ENCODE assay signal across 16 cellular contexts in the genomic region with DNA sequence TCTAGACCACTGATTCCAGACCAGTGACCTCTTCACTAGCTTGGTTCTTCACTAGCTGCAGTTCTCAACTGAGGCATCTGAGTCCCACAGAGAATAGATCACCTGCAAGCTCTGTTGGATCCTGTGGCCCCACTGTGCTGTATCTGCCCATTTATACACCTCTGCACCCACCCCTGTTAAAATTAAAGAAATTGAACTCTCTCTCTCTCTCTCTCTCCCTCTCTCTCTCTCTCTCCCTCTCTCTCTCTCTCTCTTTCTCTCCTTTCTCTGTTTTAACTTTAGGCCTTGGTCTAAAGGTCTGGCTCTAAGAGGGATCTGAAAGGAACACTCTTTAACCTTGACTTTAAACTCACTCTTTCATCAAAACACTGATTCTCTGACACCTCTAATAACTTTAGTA.
DNase-seq lines count a peak whose midpoint lies in the region; ATAC-seq and TF ChIP-seq lines count a peak whose summit lies in the region.
"Had no signal": no experiment of that assay in that cellular context is flagged by ENCODE, and none has a peak within 500 bp of the region (broad histone marks: within the 10 kb centered on the region; RNA-seq: fewer than 3 reads in every experiment).

No MANE protein-coding gene starts in this region.

- CTCF ChIA-PET in HEK293 (lab: Yijun Ruan, JAX) (no interaction called here), IMR-90 (lab: Yijun Ruan, JAX) (interaction anchor here (0.6 kb wide), 2 partner anchors 9 to 95 kb away, joined by 3 read pairs; no protein-coding TSS in a partner anchor)

- no peak overlapping the region for H2AFZ ChIP-seq in IMR-90 (replicated peaks; ENCODE audit: low read length, poor library complexity)
- H2AFZ ChIP-seq in trophoblast cell (ENCODE audit: insufficient read depth, low read length, poor library complexity): no peak overlapping the region
- H2AFZ ChIP-seq in H9 (ENCODE audit: low read length): no peak overlapping the region

- H2BK20ac ChIP-seq in IMR-90 (ENCODE audit: low read depth, low read length) (peak overlapping the region; percentile 33; the same call in 1 of the 2 replicates), H9 (ENCODE audit: low read depth, low read length, poor library complexity, severe bottlenecking) (no peak overlapping the region)

- H4K20me1 ChIP-seq in IMR-90 (ENCODE audit: insufficient read depth, low read length): no peaks in the 10 kb centered on the region
- H4K20me1 ChIP-seq in H9 (ENCODE audit: control insufficient read depth, insufficient read depth, insufficient read length): no peaks in the 10 kb centered on the region

- no peak overlapping the region for H2AK9ac ChIP-seq in IMR-90 (replicated peaks; ENCODE audit: low read depth, low read length, poor library complexity)

- H3K4me1 ChIP-seq in HEK293 (ENCODE audit: control insufficient read depth, insufficient read depth, low read length) (peaks cover 6% of the 10 kb centered on the region; the same call in 1 of the 2 replicates), IMR-90 (ENCODE audit: control insufficient read depth, insufficient read depth, low read length) (peaks cover 10% of the 10 kb centered on the region), trophoblast cell (ENCODE audit: control insufficient read depth in 1 of 2, insufficient read depth in 2 of 2, low read length in 2 of 2) (peaks cover 5 to 11% of the 10 kb centered on the region in 2 experiments), H9 (ENCODE audit: insufficient read depth, low read length) (no peaks in the 10 kb centered on the region; the same call in 1 of the 2 replicates)

- no peak overlapping the region for H2BK15ac ChIP-seq in IMR-90 (ENCODE audit: low read depth, low read length)
- H2BK15ac ChIP-seq in H9 (ENCODE audit: low read depth, low read length): no peak overlapping the region

- no peak for TF ChIP-seq POLR2A in IMR-90 (IDR thresholded peaks at IDR 0.05; ENCODE audit: low read depth, low read length)

- no peak overlapping the region for H3K4me2 ChIP-seq in IMR-90 (ENCODE audit: low read depth, low read length)
- H3K4me2 ChIP-seq in trophoblast cell (ENCODE audit: low read length): no peak overlapping the region
- no peak overlapping the region for H3K4me2 ChIP-seq in H9 (ENCODE audit: insufficient read depth, insufficient read length, low read length)

- H3K9ac ChIP-seq in IMR-90 (ENCODE audit: low read depth, low read length): no peak overlapping the region
- H3K9ac ChIP-seq in trophoblast cell (ENCODE audit: low read length): no peak overlapping the region
- no peak overlapping the region for H3K9ac ChIP-seq in H9 (ENCODE audit: extremely low read depth, insufficient read length, low read length)

- H2AK5ac ChIP-seq in IMR-90 (ENCODE audit: low read depth, low read length): no peak overlapping the region
- no peak overlapping the region for H2AK5ac ChIP-seq in trophoblast cell (ENCODE audit: low read length)
- H2AK5ac ChIP-seq in H9 (ENCODE audit: insufficient read length, low read length): no peak overlapping the region

- H3K14ac ChIP-seq in IMR-90 (replicated peaks; ENCODE audit: low read depth, low read length): no peak overlapping the region
- H3K14ac ChIP-seq in trophoblast cell (ENCODE audit: low read length): no peak overlapping the region
- H3K14ac ChIP-seq in H9 (ENCODE audit: insufficient read depth, low read length): no peak overlapping the region

- no peaks in the 10 kb centered on the region for H3K36me3 Mint-ChIP-seq in activated T-helper 2 cell treated with anti-CD3 and anti-CD28 coated beads, Interferon-gamma antibody, Interleukin-2, Interleukin-4, amounts not matched to agents 10 μg/mL and 5 μg/mL and 100 μg/mL, durations not matched to agents 14 hours and 24 hours and 36 hours (ENCODE audit: low read depth)
- H3K36me3 Mint-ChIP-seq in H9 (ENCODE audit: insufficient read depth in 1 of 3, low read depth in 3 of 3): no peaks in the 10 kb centered on the region
- H3K36me3 Mint-ChIP-seq: CD4-positive, alpha-beta memory T cell had no signal

- H3K56ac ChIP-seq in IMR-90 (ENCODE audit: extremely low read depth, insufficient read depth, low read length) (no peak overlapping the region), H9 (ENCODE audit: insufficient read length, low read depth, low read length) (no peak overlapping the region)

- no peaks in the 10 kb centered on the region for H3K9me3 Mint-ChIP-seq in activated T-helper 2 cell treated with anti-CD3 and anti-CD28 coated beads, Interferon-gamma antibody, Interleukin-2, Interleukin-4, amounts not matched to agents 10 μg/mL and 5 μg/mL and 100 μg/mL, durations not matched to agents 14 hours and 24 hours and 36 hours
- no peaks in the 10 kb centered on the region for H3K9me3 Mint-ChIP-seq in H9
- H3K9me3 Mint-ChIP-seq: CD4-positive, alpha-beta memory T cell; HFFc6 had no signal

- H3K27ac ChIP-seq in HEK293 (ENCODE audit: extremely low read depth, low read depth, low read length) (no peak overlapping the region), IMR-90 (ENCODE audit: insufficient read depth, low read length) (no peak overlapping the region), trophoblast cell (ENCODE audit: low read depth, low read length) (no peak overlapping the region), H9 (ENCODE audit: insufficient read length, low read depth, low read length) (no peak overlapping the region)

- no peak for DNase-seq in IMR-90
- no peak for DNase-seq in activated T-helper 2 cell treated with anti-CD3 and anti-CD28 coated beads, Interferon-gamma antibody, Interleukin-2, Interleukin-4, amounts not matched to agents 10 μg/mL and 5 μg/mL and 100 μg/mL, durations not matched to agents 14 hours and 24 hours and 36 hours (ENCODE audit: low spot score)
- no peak for DNase-seq in trophoblast cell
- no peak for DNase-seq in H9
- DNase-seq in NCI-H1048 (lab: John Stamatoyannopoulos, UW): no peak
- no peak for DNase-seq in epidermal melanocyte (ENCODE audit: insufficient read length, low spot score)
- DNase-seq: C1 segment of cervical spinal cord; Calu3; CD4-positive, alpha-beta memory T cell; COR-L47; DMS53; DND-41; GOT3; HFFc6 had no signal

- peak overlapping the region; percentile 31 for H3K27ac Mint-ChIP-seq in activated T-helper 2 cell treated with anti-CD3 and anti-CD28 coated beads, Interferon-gamma antibody, Interleukin-2, Interleukin-4, amounts not matched to agents 10 μg/mL and 5 μg/mL and 100 μg/mL, durations not matched to agents 14 hours and 24 hours and 36 hours
- no peak overlapping the region for H3K27ac Mint-ChIP-seq in H9
- H3K27ac Mint-ChIP-seq: CD4-positive, alpha-beta memory T cell; HFFc6 had no signal

- no peak overlapping the region for H4K5ac ChIP-seq in IMR-90 (ENCODE audit: low read depth, low read length)
- no peak overlapping the region for H4K5ac ChIP-seq in H9 (ENCODE audit: insufficient read length, low read depth, low read length)

- H3K79me2 ChIP-seq in trophoblast cell (ENCODE audit: control insufficient read depth, insufficient read depth, low read length, poor library complexity): no peaks in the 10 kb centered on the region
- H3K79me2 ChIP-seq in H9 (ENCODE audit: insufficient read depth, low read length): no peaks in the 10 kb centered on the region

- peaks cover 2% of the 10 kb centered on the region; the same call in 1 of the 2 replicates for H3K9me1 ChIP-seq in IMR-90 (ENCODE audit: insufficient read depth, low read length)

- H3K23ac ChIP-seq in IMR-90 (ENCODE audit: low read depth, low read length): no peak overlapping the region
- no peak overlapping the region for H3K23ac ChIP-seq in trophoblast cell (ENCODE audit: low read length)
- H3K23ac ChIP-seq in H9 (ENCODE audit: insufficient read length, low read depth, low read length): no peak overlapping the region

- H3K4me3 ChIP-seq in HEK293 (ENCODE audit: low read depth, low read length) (no peak overlapping the region), IMR-90 (ENCODE audit: insufficient read depth, low read depth, low read length) (no peak overlapping the region), trophoblast cell (ENCODE audit: low read depth, low read length) (no peak overlapping the region)

- no peaks in the 10 kb centered on the region for H3K27me3 ChIP-seq in IMR-90 (ENCODE audit: control insufficient read depth, insufficient read depth, low read length)
- H3K27me3 ChIP-seq in trophoblast cell (ENCODE audit: insufficient read depth, low read length): no peaks in the 10 kb centered on the region
- H3K27me3 ChIP-seq in H9 (ENCODE audit: insufficient read depth, low read length): no peaks in the 10 kb centered on the region

- H2BK12ac ChIP-seq in trophoblast cell (ENCODE audit: low read length): peak overlapping the region; percentile 80
- no peak overlapping the region for H2BK12ac ChIP-seq in H9 (ENCODE audit: insufficient read length, low read depth, low read length)

- no peak for TF ChIP-seq RAD21 in IMR-90 (IDR thresholded peaks at IDR 0.05; ENCODE audit: low read length)

- H3K4me3 Mint-ChIP-seq in activated T-helper 2 cell treated with anti-CD3 and anti-CD28 coated beads, Interferon-gamma antibody, Interleukin-2, Interleukin-4, amounts not matched to agents 10 μg/mL and 5 μg/mL and 100 μg/mL, durations not matched to agents 14 hours and 24 hours and 36 hours (ENCODE audit: low read depth): no peak overlapping the region
- H3K4me3 Mint-ChIP-seq in H9: no peak overlapping the region
- H3K4me3 Mint-ChIP-seq: CD4-positive, alpha-beta memory T cell; HFFc6 had no signal

- H3K36me3 ChIP-seq in HEK293 (ENCODE audit: control insufficient read depth in 2 of 2, insufficient read depth in 1 of 2, low read length in 2 of 2) (no peaks in the 10 kb centered on the region), IMR-90 (ENCODE audit: control insufficient read depth, insufficient read depth, low read length) (no peaks in the 10 kb centered on the region), trophoblast cell (ENCODE audit: control insufficient read depth in 1 of 2, insufficient read depth in 2 of 2, low read length in 2 of 2) (no peaks in the 10 kb centered on the region)

- no peak overlapping the region for H3K4ac ChIP-seq in IMR-90 (ENCODE audit: low read depth, low read length)
- no peak overlapping the region for H3K4ac ChIP-seq in trophoblast cell (ENCODE audit: low read depth, low read length)
- H3K4ac ChIP-seq in H9 (ENCODE audit: low read depth, low read length): no peak overlapping the region

- no peak overlapping the region for H4K12ac ChIP-seq in trophoblast cell (ENCODE audit: low read depth, low read length)

- no peak overlapping the region for H3T11ph ChIP-seq in H9 (ENCODE audit: low read length)

- TF ChIP-seq CTCF in HEK293 (tag by site-specific recombination; IDR thresholded peaks at IDR 0.05): no peak
- no peak for TF ChIP-seq CTCF in IMR-90 (conservative IDR thresholded peaks at IDR 0.05; ENCODE audit: low read depth, low read length)
- no peak for TF ChIP-seq CTCF in H9 (conservative IDR thresholded peaks at IDR 0.05)

- BruUV-seq in IMR-90 (replicated peaks; lab: Mats Ljungman, UMichigan): no TSS peak

- intact Hi-C loops in IMR-90 (cut with micrococcal nuclease): no loop called here
- intact Hi-C loops in activated T-helper 2 cell treated with anti-CD3 and anti-CD28 coated beads, Interferon-gamma antibody, Interleukin-2, Interleukin-4, amounts not matched to agents 10 μg/mL and 5 μg/mL and 100 μg/mL, durations not matched to agents 14 hours and 24 hours and 36 hours (cut with micrococcal nuclease): no loop called here

- H4K91ac ChIP-seq in IMR-90 (ENCODE audit: insufficient read depth, low read depth, low read length): no peak overlapping the region
- H4K91ac ChIP-seq in trophoblast cell (ENCODE audit: low read depth, low read length): peak overlapping the region; percentile 77
- no peak overlapping the region for H4K91ac ChIP-seq in H9 (ENCODE audit: insufficient read length, low read depth, low read length)

- in situ Hi-C loops in IMR-90 (cut with MboI; ENCODE audit: low sequenced_read_pairs): no loop called here

- H3K18ac ChIP-seq in IMR-90 (ENCODE audit: low read depth, low read length) (no peak overlapping the region), trophoblast cell (ENCODE audit: low read length) (no peak overlapping the region), H9 (ENCODE audit: insufficient read length, low read depth, low read length) (no peak overlapping the region)

- peaks cover 54% of the 10 kb centered on the region for H3K4me1 Mint-ChIP-seq in activated T-helper 2 cell treated with anti-CD3 and anti-CD28 coated beads, Interferon-gamma antibody, Interleukin-2, Interleukin-4, amounts not matched to agents 10 μg/mL and 5 μg/mL and 100 μg/mL, durations not matched to agents 14 hours and 24 hours and 36 hours (ENCODE audit: low read depth)
- peaks cover 7 to 12% of the 10 kb centered on the region in 2 experiments for H3K4me1 Mint-ChIP-seq in H9

- ATAC-seq in IMR-90 (ENCODE audit: low read depth): no peak
- ATAC-seq: HCT116 had no signal

- H3K79me1 ChIP-seq in IMR-90 (ENCODE audit: low read depth in 1 of 2, low read length in 2 of 2): no peaks in the 10 kb centered on the region
- H3K79me1 ChIP-seq in trophoblast cell (ENCODE audit: low read length): peaks cover 13% of the 10 kb centered on the region
- no peaks in the 10 kb centered on the region for H3K79me1 ChIP-seq in H9 (ENCODE audit: insufficient read depth, low read depth, low read length, poor library complexity, severe bottlenecking)

- H3K27me3 Mint-ChIP-seq in activated T-helper 2 cell treated with anti-CD3 and anti-CD28 coated beads, Interferon-gamma antibody, Interleukin-2, Interleukin-4, amounts not matched to agents 10 μg/mL and 5 μg/mL and 100 μg/mL, durations not matched to agents 14 hours and 24 hours and 36 hours (ENCODE audit: low read depth): no peaks in the 10 kb centered on the region
- H3K27me3 Mint-ChIP-seq in H9 (ENCODE audit: low read depth): no peaks in the 10 kb centered on the region

- POLR2A ChIA-PET in HEK293 (lab: Yijun Ruan, JAX): no interaction called here
- POLR2A ChIA-PET in IMR-90 (lab: Charles Lee; ENCODE audit: unreplicated experiment): no interaction called here

- H2BK120ac ChIP-seq in IMR-90 (ENCODE audit: low read depth, low read length) (no peak overlapping the region), trophoblast cell (ENCODE audit: insufficient read depth, low read length, poor library complexity) (peak overlapping the region; percentile 72), H9 (ENCODE audit: low read depth, low read length, poor library complexity, severe bottlenecking) (no peak overlapping the region)

- H4K8ac ChIP-seq in IMR-90 (ENCODE audit: low read depth in 2 of 2, low read length in 2 of 2) (no peak overlapping the region), trophoblast cell (ENCODE audit: low read depth, low read length) (no peak overlapping the region), H9 (replicated peaks; ENCODE audit: insufficient read length, low read depth, low read length) (no peak overlapping the region)

- dilution Hi-C loops in IMR-90 (cut with HindIII; ENCODE audit: low sequenced_read_pairs, unreplicated experiment): no loop called here

- no peaks in the 10 kb centered on the region for H3K23me2 ChIP-seq in H9 (ENCODE audit: insufficient read length, low read depth, low read length, poor library complexity, severe bottlenecking)

- H2BK5ac ChIP-seq in IMR-90 (ENCODE audit: low read depth, low read length, poor library complexity, severe bottlenecking) (no peak overlapping the region), trophoblast cell (ENCODE audit: low read depth, low read length, poor library complexity) (no peak overlapping the region), H9 (ENCODE audit: insufficient read length, low read length) (no peak overlapping the region)

- H3K9me3 ChIP-seq in HEK293 (ENCODE audit: control insufficient read depth, insufficient read depth, low read depth, low read length): no peaks in the 10 kb centered on the region
- no peaks in the 10 kb centered on the region for H3K9me3 ChIP-seq in IMR-90 (ENCODE audit: control insufficient read depth, insufficient read depth, low read length)
- H3K9me3 ChIP-seq in trophoblast cell (ENCODE audit: insufficient read depth, low read depth, low read length): no peaks in the 10 kb centered on the region
- no peaks in the 10 kb centered on the region for H3K9me3 ChIP-seq in H9 (ENCODE audit: control insufficient read depth, low read depth, low read length)
